In the genomic region with DNA sequence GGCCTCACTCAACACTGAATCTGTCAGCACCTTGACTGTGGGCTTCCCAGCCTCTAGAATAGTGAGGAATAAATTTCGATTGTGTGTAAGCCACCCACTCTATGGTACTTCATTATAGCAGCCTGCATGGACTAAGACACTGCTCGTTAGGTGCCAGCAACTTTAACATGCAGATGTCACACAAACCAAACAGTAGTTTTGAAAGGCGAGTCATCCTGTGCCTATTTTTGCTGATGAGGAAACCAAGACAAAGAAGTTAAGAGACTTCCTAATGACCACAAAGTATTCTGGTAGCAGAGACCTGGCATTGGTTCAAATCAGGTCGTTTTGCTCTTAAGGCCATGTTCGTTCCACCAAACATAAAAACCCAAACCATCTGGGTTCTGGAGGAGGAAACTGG, we compare ENCODE assay signal across 18 cellular contexts. TPM values are rescaled to one million over a fixed set of nuclear protein-coding genes. Genes with fewer than 3 reads are reported as not detected.
DNase-seq lines count a peak whose midpoint lies in the region; ATAC-seq, FAIRE-seq and TF ChIP-seq lines count a peak whose summit lies in the region.
"Had no signal": no experiment of that assay in that cellular context is flagged by ENCODE, and none has a peak within 500 bp of the region (broad histone marks: within the 10 kb centered on the region; RNA-seq: fewer than 3 reads in every experiment).

No MANE protein-coding gene starts in this region.

- no peaks in the 10 kb centered on the region for H3K36me3 ChIP-seq in GM23248 (ENCODE audit: low read depth)
- no peaks in the 10 kb centered on the region for H3K36me3 ChIP-seq in endothelial cell of umbilical vein (ENCODE audit: control insufficient read depth in 2 of 2, extremely low read depth in 1 of 2, insufficient read depth in 2 of 2, low read length in 2 of 2)
- H3K36me3 ChIP-seq in mucosa of descending colon (ENCODE audit: low read depth), result no peaks in the 10 kb centered on the region
- H3K36me3 ChIP-seq: upper lobe of left lung had no signal

- peak; percentile 82 for DNase-seq in EH (ENCODE audit: low read depth)
- peak; percentile 18 for DNase-seq in GM23248
- DNase-seq in MV-4-11 (lab: John Stamatoyannopoulos, UW), result peak; percentile 47
- no peak for DNase-seq in endothelial cell of umbilical vein (ENCODE audit: low read depth, low spot score)
- DNase-seq in hippocampal formation (lab: John Stamatoyannopoulos, UW), result no peak
- DNase-seq in stimulated activated CD4-positive, alpha-beta T cell treated with anti-CD3 and anti-CD28 coated beads, Interleukin-12 subunit alpha, Interleukin-12 subunit beta, amount 100 ng/mL, for 4 hours, result no peak
- no peak for DNase-seq in mucosa of descending colon
- DNase-seq: activated CD4-positive, alpha-beta T cell treated with anti-CD3 and anti-CD28 coated beads for 1 hour; body of pancreas; CD4-positive, alpha-beta T cell; immature natural killer cell; NCI-H1048; NCI-H1930; NCI-H446 treated with DMSO at 0.1 percent for 48 hours; upper lobe of left lung had no signal

- CTCF ChIA-PET in endothelial cell of umbilical vein (lab: Charles Lee), result interaction anchor here (2.5 kb wide), 1 partner anchor 9 kb away, joined by 15 read pairs; no protein-coding TSS in a partner anchor

- dilution Hi-C loops in endothelial cell of umbilical vein (cut with MboI; ENCODE audit: extremely low pct_ligation_motif_present, low sequenced_read_pairs), result no loop called here

- no peak for TF ChIP-seq CTCF in endothelial cell of umbilical vein (IDR thresholded peaks at IDR 0.05; ENCODE audit: extremely low read depth in 1 of 2, insufficient read depth in 1 of 2, low read depth in 1 of 2, low read length in 2 of 2)
- no peak for TF ChIP-seq CTCF in mucosa of descending colon (IDR thresholded peaks at IDR 0.05)

- H3K4me3 ChIP-seq in GM23248, result no peak overlapping the region
- no peak overlapping the region for H3K4me3 ChIP-seq in endothelial cell of umbilical vein (replicated peaks in 1 of 3; ENCODE audit: insufficient read depth in 1 of 3, low read depth in 1 of 3, low read length in 3 of 3)
- no peak overlapping the region for H3K4me3 ChIP-seq in mucosa of descending colon
- H3K4me3 ChIP-seq: body of pancreas, upper lobe of left lung had no signal

- ATAC-seq in GM21717 (IDR thresholded peaks at IDR 0.05; ENCODE audit: unreplicated experiment) (no peak), mucosa of descending colon (no peak)
- ATAC-seq: activated T-helper 17 cell treated with anti-CD3 and anti-CD28 coated beads, Interleukin-2, amount 50 U/mL, for 72 hours; body of pancreas had no signal

- H4K20me1 ChIP-seq in GM23248 (ENCODE audit: insufficient read depth), result no peaks in the 10 kb centered on the region
- H4K20me1 ChIP-seq in endothelial cell of umbilical vein (replicated peaks; ENCODE audit: control insufficient read depth, extremely low read depth, insufficient read depth, low read length), result no peaks in the 10 kb centered on the region

- H3K4me1 ChIP-seq in GM23248 (ENCODE audit: insufficient read depth), result peaks cover 12% of the 10 kb centered on the region
- no peaks in the 10 kb centered on the region for H3K4me1 ChIP-seq in endothelial cell of umbilical vein (ENCODE audit: control insufficient read depth, extremely low read depth, insufficient read depth, low read length)
- no peaks in the 10 kb centered on the region for H3K4me1 ChIP-seq in mucosa of descending colon (ENCODE audit: low read depth)
- H3K4me1 ChIP-seq: body of pancreas, upper lobe of left lung had no signal

- no peak for TF ChIP-seq POLR2A in endothelial cell of umbilical vein (IDR thresholded peaks at IDR 0.05; ENCODE audit: low read depth, low read length)

- in situ Hi-C loops in GM23248 (cut with MboI), result loop anchor here (25.0 kb wide), 1 partner anchor 331 kb away; no protein-coding TSS in a partner anchor

- intact Hi-C loops in endothelial cell of umbilical vein (cut with micrococcal nuclease) (no loop called here), mucosa of descending colon (cut with DNase I, micrococcal nuclease) (no loop called here)

- H3K27me3 ChIP-seq in GM23248 (replicated peaks; ENCODE audit: insufficient read depth) (0 out of 2 replicates have a peak, but pooled peaks cover 7% of the 10 kb centered on the region), endothelial cell of umbilical vein (ENCODE audit: control insufficient read depth in 2 of 2, insufficient read depth in 2 of 2, low read length in 2 of 2) (peaks cover 6 to 8% of the 10 kb centered on the region in 2 experiments)
- H3K27me3 ChIP-seq: body of pancreas, upper lobe of left lung had no signal

- H2AFZ ChIP-seq in GM23248 (no peak overlapping the region), endothelial cell of umbilical vein (ENCODE audit: low read depth, low read length) (no peak overlapping the region)

- no peak overlapping the region for H3K27ac ChIP-seq in GM23248
- H3K27ac ChIP-seq in endothelial cell of umbilical vein (ENCODE audit: insufficient read depth, low read depth, low read length), result no peak overlapping the region
- H3K27ac ChIP-seq: body of pancreas, HL-60, upper lobe of left lung had no signal

- no peaks in the 10 kb centered on the region for H3K9me1 ChIP-seq in endothelial cell of umbilical vein (replicated peaks; ENCODE audit: control insufficient read depth, extremely low read depth, insufficient read depth, low read length)

- H3K9me3 ChIP-seq in GM23248 (ENCODE audit: low read depth) (no peaks in the 10 kb centered on the region), endothelial cell of umbilical vein (replicated peaks; ENCODE audit: control insufficient read depth, insufficient read depth, low read length) (no peaks in the 10 kb centered on the region), mucosa of descending colon (no peaks in the 10 kb centered on the region)
- H3K9me3 ChIP-seq: body of pancreas, upper lobe of left lung had no signal

- 85 to 92% methylated on average over 5 of the region's 5 CpGs for WGBS in GM23248 (ENCODE audit: low coverage in 1 of 2, low lambda C conversion rate in 2 of 2, missing lambda C conversion rate in 2 of 2), 2 experiments

- POLR2A ChIA-PET in endothelial cell of umbilical vein (lab: Charles Lee), result no interaction called here

- FAIRE-seq in endothelial cell of umbilical vein (lab: Jason Lieb, UNC), result peak; percentile 21

- no TSS peak for BruUV-seq in endothelial cell of umbilical vein (replicated peaks; lab: Mats Ljungman, UMichigan)

- H3K79me2 ChIP-seq in GM23248 (ENCODE audit: insufficient read depth) (no peaks in the 10 kb centered on the region), endothelial cell of umbilical vein (ENCODE audit: control insufficient read depth, insufficient read depth, low read length) (no peaks in the 10 kb centered on the region)

- H3K4me2 ChIP-seq in GM23248 (ENCODE audit: unreplicated experiment) (no peak overlapping the region), endothelial cell of umbilical vein (ENCODE audit: insufficient read depth, low read length) (no peak overlapping the region)

- H3F3A ChIP-seq in GM23248 (ENCODE audit: insufficient read depth), result peaks cover 8% of the 10 kb centered on the region; the same call in 1 of the 2 replicates

- H3K9ac ChIP-seq in GM23248 (no peak overlapping the region), endothelial cell of umbilical vein (replicated peaks; ENCODE audit: extremely low read depth, insufficient read depth, low read length) (no peak overlapping the region)

- no peaks in the 10 kb centered on the region for H3K9me2 ChIP-seq in GM23248 (ENCODE audit: insufficient read depth)

TF ChIP-seq in endothelial cell of umbilical vein, 7 proteins besides CTCF, POLR2A, EP300 and RAD21:
- TF ChIP-seq, protein P1, sequence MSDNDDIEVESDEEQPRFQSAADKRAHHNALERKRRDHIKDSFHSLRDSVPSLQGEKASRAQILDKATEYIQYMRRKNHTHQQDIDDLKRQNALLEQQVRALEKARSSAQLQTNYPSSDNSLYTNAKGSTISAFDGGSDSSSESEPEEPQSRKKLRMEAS (IDR thresholded peaks at IDR 0.05; ENCODE audit: insufficient read depth, insufficient read length), result no peak
- TF ChIP-seq GATA2 (IDR thresholded peaks at IDR 0.05; ENCODE audit: insufficient read depth, insufficient read length, low read depth, low read length) (no peak), POLR2AphosphoS5 (IDR thresholded peaks at IDR 0.05; ENCODE audit: insufficient read depth, low read depth, low read length) (no peak), JUN (IDR thresholded peaks at IDR 0.05; ENCODE audit: borderline replicate concordance, insufficient read depth, insufficient read length, low read depth) (no peak), FOS (IDR thresholded peaks at IDR 0.05; ENCODE audit: borderline replicate concordance, insufficient read depth, low read length) (no peak), MYC (IDR thresholded peaks at IDR 0.05; ENCODE audit: low read depth, low read length) (no peak), EZH2 (IDR thresholded peaks at IDR 0.05; ENCODE audit: borderline replicate concordance, low read depth, low read length, severe bottlenecking) (no peak)
TF ChIP-seq in endothelial cell of umbilical vein: peak in this region for 0.

RNA-seq across cellular contexts. Expression of gene BATF3, which starts 42.9 kb away (rescaled TPM):
- total RNA-seq in GM23248 (2014; rRNA removed; shearing (Covaris generic)), result 0.86 and 1.4 TPM in 2 replicates
- polyA plus RNA-seq in GM23248 (2016; fragmentation: Nextera tagmentation; extraction: Ambion mirVana), result 0.46 and 0.60 TPM in 2 replicates
- 0.25 and 1.9 TPM in 2 replicates for total RNA-seq in endothelial cell of umbilical vein
- 0.69 and 1.3 TPM in 2 replicates for polyA plus RNA-seq in endothelial cell of umbilical vein
- polyA plus RNA-seq in endothelial cell of umbilical vein (2011; cell fraction: cytosol; rRNA removed), result 0.39 and 0.62 TPM in 2 replicates
- polyA plus RNA-seq in endothelial cell of umbilical vein (2011; cell fraction: nucleus; rRNA removed), result 0.68 and 0.84 TPM in 2 replicates
- polyA plus RNA-seq in endothelial cell of umbilical vein (2012), result 0.68 TPM in 1 of 2 replicates, not detected in the other
- polyA minus RNA-seq in endothelial cell of umbilical vein, result not detected in 2 replicates
- not detected for polyA minus RNA-seq in endothelial cell of umbilical vein (2011; cell fraction: cytosol; rRNA and poly(A)+ RNA removed)
- 0.29 and 0.96 TPM in 2 replicates for polyA minus RNA-seq in endothelial cell of umbilical vein (2011; cell fraction: nucleus; rRNA and poly(A)+ RNA removed)
- 1 to 10 TPM in 2 of 3 donors, under 1 TPM in 1; 0.38 to 2.9 (median 1.6) TPM for total RNA-seq in mucosa of descending colon

RNA-seq across cellular contexts. Expression of gene ATF3, which starts 48.2 kb away (rescaled TPM):
- total RNA-seq in GM23248 (2014; rRNA removed; shearing (Covaris generic)), result 0.86 and 4.9 TPM in 2 replicates
- polyA plus RNA-seq in GM23248 (2016; fragmentation: Nextera tagmentation; extraction: Ambion mirVana) (1.5 and 1.7 TPM in 2 replicates), endothelial cell of umbilical vein (16.6 and 17.1 TPM in 2 replicates)
- total RNA-seq in endothelial cell of umbilical vein (6.1 and 10.7 TPM in 2 replicates), mucosa of descending colon (100 to 1,000 TPM in 1 of 3 donors, 10 to 100 TPM in 2; 20.2 to 121 (median 42.0) TPM)
- polyA plus RNA-seq in endothelial cell of umbilical vein (2011; cell fraction: cytosol; rRNA removed), result 15.0 and 27.2 TPM in 2 replicates
- 112 and 144 TPM in 2 replicates for polyA plus RNA-seq in endothelial cell of umbilical vein (2011; cell fraction: nucleus; rRNA removed)
- polyA plus RNA-seq in endothelial cell of umbilical vein (2012), result 20.5 and 21.1 TPM in 2 replicates
- 21.1 and 35.4 TPM in 2 replicates for polyA minus RNA-seq in endothelial cell of umbilical vein
- 24.9 TPM for polyA minus RNA-seq in endothelial cell of umbilical vein (2011; cell fraction: cytosol; rRNA and poly(A)+ RNA removed)
- polyA minus RNA-seq in endothelial cell of umbilical vein (2011; cell fraction: nucleus; rRNA and poly(A)+ RNA removed), result 91.9 and 95.5 TPM in 2 replicates

Comparison
In these comparisons a context has a peak if more than half of its experiments do, and no peak if none do; other contexts are left out.
1. DNase-seq: peak in EH (single experiment), GM23248 (single experiment) and MV-4-11 (single experiment); none in endothelial cell of umbilical vein (single experiment), hippocampal formation (0 of 2), stimulated activated CD4-positive, alpha-beta T cell treated with anti-CD3 and anti-CD28 coated beads, Interleukin-12 subunit alpha, Interleukin-12 subunit beta, amount 100 ng/mL, for 4 hours (single experiment) and mucosa of descending colon (0 of 3).